In the genomic region with DNA sequence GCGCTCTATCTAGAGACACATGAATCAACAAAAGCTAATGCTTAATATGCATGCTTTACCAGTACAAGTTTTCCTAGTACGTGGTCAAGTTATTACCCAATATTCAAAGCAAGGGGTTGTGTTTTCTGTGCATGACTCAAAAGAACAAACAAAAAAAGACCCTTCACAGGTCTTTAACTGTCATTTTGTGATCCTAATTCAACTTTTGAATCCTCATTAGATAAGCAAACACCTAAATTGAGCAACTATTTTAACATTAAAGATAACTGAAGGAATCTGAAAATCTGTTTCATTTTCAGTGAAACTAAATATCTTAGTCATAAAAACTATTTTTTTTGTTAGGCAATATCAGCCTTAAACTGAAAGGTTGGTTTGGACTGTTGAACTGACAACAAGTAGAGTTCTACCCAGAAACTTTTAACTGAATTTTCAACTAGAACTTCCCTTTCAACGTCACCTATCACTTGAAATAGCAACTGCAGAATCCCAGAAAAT, we compare ENCODE assay signal across 8 cellular contexts. TPM values are rescaled to one million over a fixed set of nuclear protein-coding genes. Genes with fewer than 3 reads are reported as not detected.
A peak's percentile ranks its signal among the peaks of the same experiment; 100 is the strongest.
DNase-seq lines count a peak whose midpoint lies in the region; ATAC-seq and TF ChIP-seq lines count a peak whose summit lies in the region.

No MANE protein-coding gene starts in this region.

- H3F3A ChIP-seq in GM23338 (replicated peaks; ENCODE audit: low read depth), result no peaks in the 10 kb centered on the region

- no peaks in the 10 kb centered on the region for H3K27me3 ChIP-seq in RWPE2 (ENCODE audit: insufficient read depth, poor library complexity, severe bottlenecking)
- H3K27me3 ChIP-seq in lower lobe of right lung (ENCODE audit: low read depth), result no peaks in the 10 kb centered on the region
- no peaks in the 10 kb centered on the region for H3K27me3 ChIP-seq in GM23338 (ENCODE audit: insufficient read depth)
- H3K27me3 ChIP-seq in testis, result no peaks in the 10 kb centered on the region

- H3K36me3 Mint-ChIP-seq in GM23338 (ENCODE audit: low read depth), result no peaks in the 10 kb centered on the region

- no peaks in the 10 kb centered on the region for H4K20me1 ChIP-seq in GM23338 (replicated peaks; ENCODE audit: insufficient read depth)

- H3K27me3 Mint-ChIP-seq in GM23338 (ENCODE audit: insufficient read depth, low read depth, poor library complexity), result no peaks in the 10 kb centered on the region

- H3K4me3 ChIP-seq in RWPE2 (ENCODE audit: severe bottlenecking) (no peak overlapping the region), lower lobe of right lung (peak overlapping the region; percentile 33), GM23338 (no peak overlapping the region), testis (no peak overlapping the region)

- ATAC-seq in GM19043 (IDR thresholded peaks at IDR 0.05; ENCODE audit: low read depth, unreplicated experiment) (peak; percentile 61), HG02938 (IDR thresholded peaks at IDR 0.05; ENCODE audit: unreplicated experiment) (peak; percentile 82), RWPE2 (ENCODE audit: low read depth) (peak; percentile 44; the same call in 1 of the 3 replicates), lower lobe of right lung (peak; percentile 70 to 75), GM23338 (no peak)

- H2AFZ ChIP-seq in GM23338, result no peak overlapping the region

- TF ChIP-seq POLR2A in testis (IDR thresholded peaks at IDR 0.05), result no peak

- no peak overlapping the region for H3K4me3 Mint-ChIP-seq in GM23338

- no peaks in the 10 kb centered on the region for H3K4me1 ChIP-seq in RWPE2 (ENCODE audit: insufficient read depth, poor library complexity, severe bottlenecking)
- peaks cover 18% of the 10 kb centered on the region for H3K4me1 ChIP-seq in lower lobe of right lung
- H3K4me1 ChIP-seq in GM23338 (ENCODE audit: insufficient read depth), result no peaks in the 10 kb centered on the region
- H3K4me1 ChIP-seq in testis, result no peaks in the 10 kb centered on the region

- no peak overlapping the region for H3K27ac Mint-ChIP-seq in GM23338

- no peaks in the 10 kb centered on the region for H3K9me3 Mint-ChIP-seq in GM23338

- no peaks in the 10 kb centered on the region for H3K4me1 Mint-ChIP-seq in GM23338

- H3K27ac ChIP-seq in RWPE2 (ENCODE audit: poor library complexity, severe bottlenecking) (no peak overlapping the region), lower lobe of right lung (peak overlapping the region; percentile 71), GM23338 (ENCODE audit: low read depth) (no peak overlapping the region), testis (no peak overlapping the region)

- intact Hi-C loops in lower lobe of right lung (cut with DNase I) (no loop called here), testis (cut with DNase I; ENCODE audit: low total_unique reads) (no loop called here)

- H3K36me3 ChIP-seq in RWPE2 (ENCODE audit: low read depth), result no peaks in the 10 kb centered on the region
- no peaks in the 10 kb centered on the region for H3K36me3 ChIP-seq in lower lobe of right lung
- H3K36me3 ChIP-seq in GM23338 (ENCODE audit: insufficient read depth), result no peaks in the 10 kb centered on the region
- H3K36me3 ChIP-seq in testis (ENCODE audit: low read depth, missing control alignments), result no peaks in the 10 kb centered on the region

- no peak for TF ChIP-seq CTCF in RWPE2 (IDR thresholded peaks at IDR 0.05; ENCODE audit: poor library complexity, severe bottlenecking)
- TF ChIP-seq CTCF in lower lobe of right lung (IDR thresholded peaks at IDR 0.05), result no peak
- no peak for TF ChIP-seq CTCF in GM23338 (conservative IDR thresholded peaks at IDR 0.05; ENCODE audit: low read depth in 2 of 2)
- TF ChIP-seq CTCF in testis (IDR thresholded peaks at IDR 0.05), result no peak

- H3K79me2 ChIP-seq in GM23338 (replicated peaks; ENCODE audit: insufficient read depth), result no peaks in the 10 kb centered on the region

- H3K9me3 ChIP-seq in RWPE2 (ENCODE audit: severe bottlenecking), result no peaks in the 10 kb centered on the region
- no peaks in the 10 kb centered on the region for H3K9me3 ChIP-seq in lower lobe of right lung
- H3K9me3 ChIP-seq in testis, result no peaks in the 10 kb centered on the region

- H3K4me2 ChIP-seq in GM23338, result no peak overlapping the region

- 42 to 55% methylated on average over 3 of the region's 3 CpGs for WGBS in testis, 2 donors

- H3K9me2 ChIP-seq in GM23338 (ENCODE audit: insufficient read depth), result no peaks in the 10 kb centered on the region

- DNase-seq in RWPE2 (ENCODE audit: low spot score) (no peak), lower lobe of right lung (no peak), GM23338 (ENCODE audit: low spot score) (no peak), NCI-H2081 treated with DMSO at 0.1 percent for 48 hours (lab: John Stamatoyannopoulos, UW) (no peak), testis (no peak), retina (no peak)

TF ChIP-seq in GM23338, 12 proteins besides CTCF, POLR2A, EP300 and RAD21 (continues in another document):
- TF ChIP-seq ZNF331 (CRISPR knock-in tag; IDR thresholded peaks at IDR 0.05; ENCODE audit: low read depth) (no peak), NANOG (IDR thresholded peaks at IDR 0.05; ENCODE audit: borderline replicate concordance) (no peak), CREB1 (CRISPR knock-in tag; IDR thresholded peaks at IDR 0.05; ENCODE audit: low read depth) (no peak), JUNB (IDR thresholded peaks at IDR 0.05; ENCODE audit: unreplicated experiment) (no peak), REST (IDR thresholded peaks at IDR 0.05; ENCODE audit: unreplicated experiment) (no peak), STAT1 (IDR thresholded peaks at IDR 0.05; ENCODE audit: unreplicated experiment) (no peak), EZH2 (IDR thresholded peaks at IDR 0.05; ENCODE audit: low read depth, unreplicated experiment) (no peak)
- TF ChIP-seq, protein P1, sequence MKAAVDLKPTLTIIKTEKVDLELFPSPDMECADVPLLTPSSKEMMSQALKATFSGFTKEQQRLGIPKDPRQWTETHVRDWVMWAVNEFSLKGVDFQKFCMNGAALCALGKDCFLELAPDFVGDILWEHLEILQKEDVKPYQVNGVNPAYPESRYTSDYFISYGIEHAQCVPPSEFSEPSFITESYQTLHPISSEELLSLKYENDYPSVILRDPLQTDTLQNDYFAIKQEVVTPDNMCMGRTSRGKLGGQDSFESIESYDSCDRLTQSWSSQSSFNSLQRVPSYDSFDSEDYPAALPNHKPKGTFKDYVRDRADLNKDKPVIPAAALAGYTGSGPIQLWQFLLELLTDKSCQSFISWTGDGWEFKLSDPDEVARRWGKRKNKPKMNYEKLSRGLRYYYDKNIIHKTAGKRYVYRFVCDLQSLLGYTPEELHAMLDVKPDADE (IDR thresholded peaks at IDR 0.05), result no peak

RNA-seq across cellular contexts. Expression of gene ST8SIA4, which starts 12.5 kb away (rescaled TPM):
- total RNA-seq in lower lobe of right lung (20.5 TPM), testis (under 1 TPM; 0.39 to 0.93 TPM)
- 0.28 and 1.3 TPM in 2 replicates for total RNA-seq in GM23338 (2014; rRNA removed; shearing (Covaris generic))
- polyA plus RNA-seq in GM23338 (2016; fragmentation: Nextera tagmentation; extraction: Ambion mirVana) (0.11 and 0.35 TPM in 2 replicates), testis (ENCODE audit: insufficient read depth, low read depth, low replicate concordance) (0.94 TPM)
